1 cellular context compared by ENCODE assay signal in genomic region chr21:45423201-45423955, GRCh38.
TF ChIP-seq lines count a peak whose summit lies in the region.

No MANE protein-coding gene starts in this region.

TF ChIP-seq in HepG2, 621 proteins besides CTCF, POLR2A, EP300 and RAD21 (continues in another document):
- no peak for TF ChIP-seq REXO4 (CRISPR knock-in tag; IDR thresholded peaks at IDR 0.05; ENCODE audit: borderline replicate concordance)
- peak; percentile 78 for TF ChIP-seq HNF4G (IDR thresholded peaks at IDR 0.05; ENCODE audit: borderline replicate concordance, low read depth, low read length)
- TF ChIP-seq HNF4G (CRISPR knock-in tag; IDR thresholded peaks at IDR 0.05; ENCODE audit: borderline replicate concordance, low read depth), result no peak
- TF ChIP-seq ZNF790 (CRISPR knock-in tag; IDR thresholded peaks at IDR 0.05; ENCODE audit: borderline replicate concordance), result no peak
- no peak for TF ChIP-seq NR1H2 (CRISPR knock-in tag; IDR thresholded peaks at IDR 0.05; ENCODE audit: borderline replicate concordance, low read depth)
- TF ChIP-seq ZGPAT (CRISPR knock-in tag; IDR thresholded peaks at IDR 0.05), result peak; percentile 48; the same call in 1 of the 2 replicates
- TF ChIP-seq ATF7-NPFF (CRISPR knock-in tag; IDR thresholded peaks at IDR 0.05; ENCODE audit: low read depth), result no peak
- TF ChIP-seq FIP1L1 (IDR thresholded peaks at IDR 0.05; ENCODE audit: borderline replicate concordance, insufficient read depth, low read depth, low read length), result no peak
- no peak for TF ChIP-seq MED13 (CRISPR knock-in tag; IDR thresholded peaks at IDR 0.05)
- TF ChIP-seq ZNF574 (CRISPR knock-in tag; IDR thresholded peaks at IDR 0.05), result 0 out of 2 replicates have a peak, but pooled peaks have one; percentile 26
- TF ChIP-seq NR2C2 (CRISPR knock-in tag; IDR thresholded peaks at IDR 0.05; ENCODE audit: borderline replicate concordance), result peak; percentile 67
- peak; percentile 87 for TF ChIP-seq ZFX (CRISPR knock-in tag; IDR thresholded peaks at IDR 0.05; ENCODE audit: low read depth)
- no peak; the same call in 1 of the 2 replicates for TF ChIP-seq ZBTB43 (CRISPR knock-in tag; conservative IDR thresholded peaks at IDR 0.05)
- no peak for TF ChIP-seq ATF4 (CRISPR knock-in tag; IDR thresholded peaks at IDR 0.05)
- TF ChIP-seq JUN (CRISPR knock-in tag; IDR thresholded peaks at IDR 0.05), result no peak
- peak; percentile 24 for TF ChIP-seq SRSF1 (optimal IDR thresholded peaks at IDR 0.05; ENCODE audit: low read depth, low read length)
- TF ChIP-seq HMGXB3 (CRISPR knock-in tag; IDR thresholded peaks at IDR 0.05; ENCODE audit: borderline replicate concordance), result no peak
- peak; percentile 41; the same call in 1 of the 2 replicates for TF ChIP-seq ZNF609 (CRISPR knock-in tag; IDR thresholded peaks at IDR 0.05; ENCODE audit: borderline replicate concordance)
- peak; percentile 73 for TF ChIP-seq SAP130 (CRISPR knock-in tag; IDR thresholded peaks at IDR 0.05; ENCODE audit: low read depth)
- TF ChIP-seq ERF (CRISPR knock-in tag; IDR thresholded peaks at IDR 0.05), result 0 out of 2 replicates have a peak, but pooled peaks have one; percentile 35
- no peak for TF ChIP-seq SNRNP70 (IDR thresholded peaks at IDR 0.05; ENCODE audit: low read depth, low read length)
- 0 out of 2 replicates have a peak, but pooled peaks have one; percentile 30 for TF ChIP-seq ZBTB25 (CRISPR knock-in tag; IDR thresholded peaks at IDR 0.05)
- TF ChIP-seq ZMYM4 (CRISPR knock-in tag; IDR thresholded peaks at IDR 0.05), result peak; percentile 22; the same call in 1 of the 2 replicates
- 0 out of 2 replicates have a peak, but pooled peaks have one; percentile 65 for TF ChIP-seq GTF3A (CRISPR knock-in tag; conservative IDR thresholded peaks at IDR 0.05)
- 0 out of 2 replicates have a peak, but pooled peaks have one; percentile 33 for TF ChIP-seq ZSCAN9 (CRISPR knock-in tag; IDR thresholded peaks at IDR 0.05; ENCODE audit: borderline replicate concordance)
- peak; percentile 63; the same call in 1 of the 2 replicates for TF ChIP-seq NCOA2 (CRISPR knock-in tag; IDR thresholded peaks at IDR 0.05)
- no peak for TF ChIP-seq GABPA (IDR thresholded peaks at IDR 0.05; ENCODE audit: low read depth, low read length)
- TF ChIP-seq GABPA (CRISPR knock-in tag; IDR thresholded peaks at IDR 0.05; ENCODE audit: low read depth), result 0 out of 2 replicates have a peak, but pooled peaks have one; percentile 11
- peak; percentile 31 for TF ChIP-seq GATAD2A (CRISPR knock-in tag; IDR thresholded peaks at IDR 0.05)
- peak; percentile 58; the same call in 1 of the 2 replicates for TF ChIP-seq ZNF292 (CRISPR knock-in tag; IDR thresholded peaks at IDR 0.05; ENCODE audit: borderline replicate concordance, low read depth)
- 0 out of 2 replicates have a peak, but pooled peaks have one; percentile 36 for TF ChIP-seq ZNF430 (CRISPR knock-in tag; IDR thresholded peaks at IDR 0.05)
- no peak for TF ChIP-seq ZNF367 (CRISPR knock-in tag; IDR thresholded peaks at IDR 0.05; ENCODE audit: borderline replicate concordance)
- TF ChIP-seq E2F5 (CRISPR knock-in tag; conservative IDR thresholded peaks at IDR 0.05), result no peak
- no peak for TF ChIP-seq ZNF101 (CRISPR knock-in tag; IDR thresholded peaks at IDR 0.05; ENCODE audit: borderline replicate concordance, low read depth)
- 0 out of 2 replicates have a peak, but pooled peaks have one; percentile 7 for TF ChIP-seq JUND (CRISPR knock-in tag; IDR thresholded peaks at IDR 0.05)
- TF ChIP-seq ESRRA (CRISPR knock-in tag; IDR thresholded peaks at IDR 0.05; ENCODE audit: low read depth), result 0 out of 2 replicates have a peak, but pooled peaks have one; percentile 51
- peak; percentile 59; the same call in 1 of the 2 replicates for TF ChIP-seq ZBTB7A (CRISPR knock-in tag; IDR thresholded peaks at IDR 0.05)
- TF ChIP-seq FOXO4 (CRISPR knock-in tag; conservative IDR thresholded peaks at IDR 0.05), result no peak
- peak; percentile 82 for TF ChIP-seq NCOR1 (IDR thresholded peaks at IDR 0.05; ENCODE audit: borderline replicate concordance, low read length)
- TF ChIP-seq HDAC2 (CRISPR knock-in tag; IDR thresholded peaks at IDR 0.05), result peak; percentile 79; the same call in 1 of the 2 replicates
- no peak for TF ChIP-seq ZNF33B (CRISPR knock-in tag; IDR thresholded peaks at IDR 0.05)
- 0 out of 3 replicates have a peak, but pooled peaks have one; percentile 35 for TF ChIP-seq MXI1 (IDR thresholded peaks at IDR 0.05; ENCODE audit: borderline replicate concordance, low read depth, low read length)
